ENCODE assay signal across 1 cellular context in the genomic region with DNA sequence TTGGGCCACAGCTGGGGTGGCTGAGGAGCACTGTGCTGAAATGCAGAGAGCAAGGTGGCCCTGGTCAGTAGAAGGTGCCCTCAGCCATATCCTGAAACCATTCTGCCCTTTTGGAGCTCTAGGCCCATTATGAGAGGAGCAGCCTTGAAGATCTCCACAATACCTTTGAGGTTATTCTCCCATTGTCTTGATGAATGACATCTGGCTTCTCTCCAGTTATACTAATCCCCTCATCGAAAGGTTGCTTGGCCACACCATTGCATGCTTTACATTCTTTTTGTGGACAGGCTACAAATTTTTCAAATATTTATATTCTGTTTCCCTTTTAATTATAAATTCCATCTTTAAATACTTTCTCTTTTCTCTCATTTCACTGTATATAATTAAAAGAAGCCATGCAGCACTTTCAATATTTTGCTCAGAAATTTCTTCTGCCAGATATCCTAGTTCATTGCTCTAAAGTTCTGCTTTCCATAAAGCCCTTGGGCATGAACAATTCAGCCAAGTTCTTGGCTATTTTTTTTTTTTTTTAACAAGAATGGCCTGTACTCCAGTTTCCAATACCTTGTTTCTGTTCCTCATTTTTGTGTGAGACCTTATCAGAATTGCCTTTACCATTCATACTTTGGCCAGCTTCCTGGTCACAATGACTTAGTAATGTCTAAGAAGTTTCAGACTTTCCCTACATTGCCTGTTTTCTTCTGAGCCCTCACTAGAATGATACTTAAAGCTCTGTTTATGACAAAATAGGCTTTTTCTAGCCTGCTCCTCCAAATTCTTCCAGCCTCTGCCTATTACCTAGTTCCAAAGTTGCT.
TF ChIP-seq lines count a peak whose summit lies in the region.

No MANE protein-coding gene starts in this region.

TF ChIP-seq in K562, 482 proteins besides CTCF, POLR2A, EP300 and RAD21 (continued from another document):
- TF ChIP-seq, protein P1, sequence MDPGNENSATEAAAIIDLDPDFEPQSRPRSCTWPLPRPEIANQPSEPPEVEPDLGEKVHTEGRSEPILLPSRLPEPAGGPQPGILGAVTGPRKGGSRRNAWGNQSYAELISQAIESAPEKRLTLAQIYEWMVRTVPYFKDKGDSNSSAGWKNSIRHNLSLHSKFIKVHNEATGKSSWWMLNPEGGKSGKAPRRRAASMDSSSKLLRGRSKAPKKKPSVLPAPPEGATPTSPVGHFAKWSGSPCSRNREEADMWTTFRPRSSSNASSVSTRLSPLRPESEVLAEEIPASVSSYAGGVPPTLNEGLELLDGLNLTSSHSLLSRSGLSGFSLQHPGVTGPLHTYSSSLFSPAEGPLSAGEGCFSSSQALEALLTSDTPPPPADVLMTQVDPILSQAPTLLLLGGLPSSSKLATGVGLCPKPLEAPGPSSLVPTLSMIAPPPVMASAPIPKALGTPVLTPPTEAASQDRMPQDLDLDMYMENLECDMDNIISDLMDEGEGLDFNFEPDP (CRISPR knock-in tag; IDR thresholded peaks at IDR 0.05) = no peak
- no peak for TF ChIP-seq SIRT6 (IDR thresholded peaks at IDR 0.05; ENCODE audit: low read depth, low read length)
- peak; percentile 81 for TF ChIP-seq LEF1 (IDR thresholded peaks at IDR 0.05)
- TF ChIP-seq, protein P2, sequence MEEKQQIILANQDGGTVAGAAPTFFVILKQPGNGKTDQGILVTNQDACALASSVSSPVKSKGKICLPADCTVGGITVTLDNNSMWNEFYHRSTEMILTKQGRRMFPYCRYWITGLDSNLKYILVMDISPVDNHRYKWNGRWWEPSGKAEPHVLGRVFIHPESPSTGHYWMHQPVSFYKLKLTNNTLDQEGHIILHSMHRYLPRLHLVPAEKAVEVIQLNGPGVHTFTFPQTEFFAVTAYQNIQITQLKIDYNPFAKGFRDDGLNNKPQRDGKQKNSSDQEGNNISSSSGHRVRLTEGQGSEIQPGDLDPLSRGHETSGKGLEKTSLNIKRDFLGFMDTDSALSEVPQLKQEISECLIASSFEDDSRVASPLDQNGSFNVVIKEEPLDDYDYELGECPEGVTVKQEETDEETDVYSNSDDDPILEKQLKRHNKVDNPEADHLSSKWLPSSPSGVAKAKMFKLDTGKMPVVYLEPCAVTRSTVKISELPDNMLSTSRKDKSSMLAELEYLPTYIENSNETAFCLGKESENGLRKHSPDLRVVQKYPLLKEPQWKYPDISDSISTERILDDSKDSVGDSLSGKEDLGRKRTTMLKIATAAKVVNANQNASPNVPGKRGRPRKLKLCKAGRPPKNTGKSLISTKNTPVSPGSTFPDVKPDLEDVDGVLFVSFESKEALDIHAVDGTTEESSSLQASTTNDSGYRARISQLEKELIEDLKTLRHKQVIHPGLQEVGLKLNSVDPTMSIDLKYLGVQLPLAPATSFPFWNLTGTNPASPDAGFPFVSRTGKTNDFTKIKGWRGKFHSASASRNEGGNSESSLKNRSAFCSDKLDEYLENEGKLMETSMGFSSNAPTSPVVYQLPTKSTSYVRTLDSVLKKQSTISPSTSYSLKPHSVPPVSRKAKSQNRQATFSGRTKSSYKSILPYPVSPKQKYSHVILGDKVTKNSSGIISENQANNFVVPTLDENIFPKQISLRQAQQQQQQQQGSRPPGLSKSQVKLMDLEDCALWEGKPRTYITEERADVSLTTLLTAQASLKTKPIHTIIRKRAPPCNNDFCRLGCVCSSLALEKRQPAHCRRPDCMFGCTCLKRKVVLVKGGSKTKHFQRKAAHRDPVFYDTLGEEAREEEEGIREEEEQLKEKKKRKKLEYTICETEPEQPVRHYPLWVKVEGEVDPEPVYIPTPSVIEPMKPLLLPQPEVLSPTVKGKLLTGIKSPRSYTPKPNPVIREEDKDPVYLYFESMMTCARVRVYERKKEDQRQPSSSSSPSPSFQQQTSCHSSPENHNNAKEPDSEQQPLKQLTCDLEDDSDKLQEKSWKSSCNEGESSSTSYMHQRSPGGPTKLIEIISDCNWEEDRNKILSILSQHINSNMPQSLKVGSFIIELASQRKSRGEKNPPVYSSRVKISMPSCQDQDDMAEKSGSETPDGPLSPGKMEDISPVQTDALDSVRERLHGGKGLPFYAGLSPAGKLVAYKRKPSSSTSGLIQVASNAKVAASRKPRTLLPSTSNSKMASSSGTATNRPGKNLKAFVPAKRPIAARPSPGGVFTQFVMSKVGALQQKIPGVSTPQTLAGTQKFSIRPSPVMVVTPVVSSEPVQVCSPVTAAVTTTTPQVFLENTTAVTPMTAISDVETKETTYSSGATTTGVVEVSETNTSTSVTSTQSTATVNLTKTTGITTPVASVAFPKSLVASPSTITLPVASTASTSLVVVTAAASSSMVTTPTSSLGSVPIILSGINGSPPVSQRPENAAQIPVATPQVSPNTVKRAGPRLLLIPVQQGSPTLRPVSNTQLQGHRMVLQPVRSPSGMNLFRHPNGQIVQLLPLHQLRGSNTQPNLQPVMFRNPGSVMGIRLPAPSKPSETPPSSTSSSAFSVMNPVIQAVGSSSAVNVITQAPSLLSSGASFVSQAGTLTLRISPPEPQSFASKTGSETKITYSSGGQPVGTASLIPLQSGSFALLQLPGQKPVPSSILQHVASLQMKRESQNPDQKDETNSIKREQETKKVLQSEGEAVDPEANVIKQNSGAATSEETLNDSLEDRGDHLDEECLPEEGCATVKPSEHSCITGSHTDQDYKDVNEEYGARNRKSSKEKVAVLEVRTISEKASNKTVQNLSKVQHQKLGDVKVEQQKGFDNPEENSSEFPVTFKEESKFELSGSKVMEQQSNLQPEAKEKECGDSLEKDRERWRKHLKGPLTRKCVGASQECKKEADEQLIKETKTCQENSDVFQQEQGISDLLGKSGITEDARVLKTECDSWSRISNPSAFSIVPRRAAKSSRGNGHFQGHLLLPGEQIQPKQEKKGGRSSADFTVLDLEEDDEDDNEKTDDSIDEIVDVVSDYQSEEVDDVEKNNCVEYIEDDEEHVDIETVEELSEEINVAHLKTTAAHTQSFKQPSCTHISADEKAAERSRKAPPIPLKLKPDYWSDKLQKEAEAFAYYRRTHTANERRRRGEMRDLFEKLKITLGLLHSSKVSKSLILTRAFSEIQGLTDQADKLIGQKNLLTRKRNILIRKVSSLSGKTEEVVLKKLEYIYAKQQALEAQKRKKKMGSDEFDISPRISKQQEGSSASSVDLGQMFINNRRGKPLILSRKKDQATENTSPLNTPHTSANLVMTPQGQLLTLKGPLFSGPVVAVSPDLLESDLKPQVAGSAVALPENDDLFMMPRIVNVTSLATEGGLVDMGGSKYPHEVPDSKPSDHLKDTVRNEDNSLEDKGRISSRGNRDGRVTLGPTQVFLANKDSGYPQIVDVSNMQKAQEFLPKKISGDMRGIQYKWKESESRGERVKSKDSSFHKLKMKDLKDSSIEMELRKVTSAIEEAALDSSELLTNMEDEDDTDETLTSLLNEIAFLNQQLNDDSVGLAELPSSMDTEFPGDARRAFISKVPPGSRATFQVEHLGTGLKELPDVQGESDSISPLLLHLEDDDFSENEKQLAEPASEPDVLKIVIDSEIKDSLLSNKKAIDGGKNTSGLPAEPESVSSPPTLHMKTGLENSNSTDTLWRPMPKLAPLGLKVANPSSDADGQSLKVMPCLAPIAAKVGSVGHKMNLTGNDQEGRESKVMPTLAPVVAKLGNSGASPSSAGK (IDR thresholded peaks at IDR 0.05) = no peak
- peak; percentile 50; the same call in 1 of the 2 replicates for TF ChIP-seq ZNF316 (IDR thresholded peaks at IDR 0.05)
- TF ChIP-seq SPI1 (IDR thresholded peaks at IDR 0.05; ENCODE audit: borderline replicate concordance, low read depth, low read length) = peak; percentile 94
- TF ChIP-seq ZNF184 (CRISPR knock-in tag; IDR thresholded peaks at IDR 0.05) = no peak
- peak; percentile 61 for TF ChIP-seq MEIS2 (IDR thresholded peaks at IDR 0.05; ENCODE audit: partially characterized antibody)
- TF ChIP-seq ZC3H4 (CRISPR knock-in tag; IDR thresholded peaks at IDR 0.05; ENCODE audit: borderline replicate concordance) = no peak
- 0 out of 2 replicates have a peak, but pooled peaks have one; percentile 14 for TF ChIP-seq ZSCAN29 (IDR thresholded peaks at IDR 0.05)
- TF ChIP-seq, protein P3, sequence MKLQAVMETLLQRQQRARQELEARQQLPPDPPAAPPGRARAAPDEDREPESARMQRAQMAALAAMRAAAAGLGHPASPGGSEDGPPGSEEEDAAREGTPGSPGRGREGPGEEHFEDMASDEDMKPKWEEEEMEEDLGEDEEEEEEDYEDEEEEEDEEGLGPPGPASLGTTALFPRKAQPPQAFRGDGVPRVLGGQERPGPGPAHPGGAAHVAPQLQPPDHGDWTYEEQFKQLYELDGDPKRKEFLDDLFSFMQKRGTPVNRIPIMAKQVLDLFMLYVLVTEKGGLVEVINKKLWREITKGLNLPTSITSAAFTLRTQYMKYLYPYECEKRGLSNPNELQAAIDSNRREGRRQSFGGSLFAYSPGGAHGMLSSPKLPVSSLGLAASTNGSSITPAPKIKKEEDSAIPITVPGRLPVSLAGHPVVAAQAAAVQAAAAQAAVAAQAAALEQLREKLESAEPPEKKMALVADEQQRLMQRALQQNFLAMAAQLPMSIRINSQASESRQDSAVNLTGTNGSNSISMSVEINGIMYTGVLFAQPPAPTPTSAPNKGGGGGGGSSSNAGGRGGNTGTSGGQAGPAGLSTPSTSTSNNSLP (IDR thresholded peaks at IDR 0.05; ENCODE audit: borderline replicate concordance, low read depth, low read length) = 0 out of 2 replicates have a peak, but pooled peaks have one; percentile 38
- no peak for TF ChIP-seq POLR2AphosphoS5 (IDR thresholded peaks at IDR 0.05; ENCODE audit: control insufficient read depth, insufficient read depth, low read depth, low read length)
- peak; percentile 68 for TF ChIP-seq C11orf30 (IDR thresholded peaks at IDR 0.05; ENCODE audit: low read depth)
- TF ChIP-seq, protein P4, sequence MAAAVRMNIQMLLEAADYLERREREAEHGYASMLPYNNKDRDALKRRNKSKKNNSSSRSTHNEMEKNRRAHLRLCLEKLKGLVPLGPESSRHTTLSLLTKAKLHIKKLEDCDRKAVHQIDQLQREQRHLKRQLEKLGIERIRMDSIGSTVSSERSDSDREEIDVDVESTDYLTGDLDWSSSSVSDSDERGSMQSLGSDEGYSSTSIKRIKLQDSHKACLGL (CRISPR knock-in tag; IDR thresholded peaks at IDR 0.05; ENCODE audit: borderline replicate concordance, poor library complexity, severe bottlenecking) = no peak
- TF ChIP-seq MAFK (IDR thresholded peaks at IDR 0.05; ENCODE audit: low read length) = peak; percentile 5; the same call in 1 of the 2 replicates
- peak; percentile 85 for TF ChIP-seq SMARCA4 (IDR thresholded peaks at IDR 0.05)
- 0 out of 2 replicates have a peak, but pooled peaks have one; percentile 27 for TF ChIP-seq ADNP (tag; IDR thresholded peaks at IDR 0.05)
